In the genomic region with DNA sequence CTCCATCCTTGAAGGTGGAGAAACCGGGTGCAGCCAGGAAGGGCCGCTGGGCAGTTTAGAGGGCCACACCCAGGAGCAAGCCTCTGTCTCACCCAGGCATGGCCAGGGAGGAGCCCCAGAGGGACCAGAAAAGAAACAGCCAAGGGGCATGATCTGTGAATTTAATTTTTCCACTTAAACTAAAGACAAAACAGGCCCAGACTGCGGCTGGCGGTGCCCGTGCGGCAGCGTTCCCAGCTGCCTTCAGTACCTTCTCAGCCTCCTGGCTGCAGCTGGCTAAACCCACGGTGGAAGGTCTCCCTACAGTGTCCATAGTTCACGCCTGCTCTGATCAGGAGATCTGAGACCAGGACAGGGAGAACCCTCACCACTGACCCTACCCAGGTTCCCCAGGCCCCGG, we compare ENCODE assay signal across 1 cellular context.
TF ChIP-seq lines count a peak whose summit lies in the region.

No MANE protein-coding gene starts in this region.

TF ChIP-seq in H1, 55 proteins besides CTCF, POLR2A, EP300 and RAD21:
- no peak for TF ChIP-seq BRCA1 (IDR thresholded peaks at IDR 0.05; ENCODE audit: low read depth, low read length)
- TF ChIP-seq RNF2 (IDR thresholded peaks at IDR 0.05; ENCODE audit: borderline replicate concordance, low read depth, low read length, missing control alignments, poor library complexity, severe bottlenecking) = peak; percentile 30
- no peak for TF ChIP-seq E2F6 (IDR thresholded peaks at IDR 0.05)
